9 cellular contexts compared by ENCODE assay signal in genomic region chr21:38913120-38913975, GRCh38.
DNase-seq lines count a peak whose midpoint lies in the region; ATAC-seq and TF ChIP-seq lines count a peak whose summit lies in the region.
"Had no signal": no experiment of that assay in that cellular context is flagged by ENCODE, and none has a peak within 500 bp of the region (broad histone marks: within the 10 kb centered on the region; RNA-seq: fewer than 3 reads in every experiment).

No MANE protein-coding gene starts in this region.

- intact Hi-C loops in Calu3 (cut with micrococcal nuclease; ENCODE audit: unreplicated experiment): loop anchor here (5.0 to 10.0 kb wide), 2 partner anchors 81 to 211 kb away; no protein-coding TSS in a partner anchor

- peaks cover 60% of the 10 kb centered on the region for H3K4me1 ChIP-seq in suprapubic skin

- POLR2A ChIA-PET in T-cell (lab: Charles Lee): no interaction called here

- peak overlapping the region; percentile 92 for H3K27ac ChIP-seq in suprapubic skin

- no peak for TF ChIP-seq CTCF in Calu3 (IDR thresholded peaks at IDR 0.05; ENCODE audit: unreplicated experiment)
- no peak for TF ChIP-seq CTCF in suprapubic skin (IDR thresholded peaks at IDR 0.05)

- 13% methylated on average over 32 of the region's 32 CpGs for WGBS in suprapubic skin

- DNase-seq in Calu3 (peak; percentile 85), NCI-H2029 (lab: John Stamatoyannopoulos, UW) (peak; percentile 90), cerebellum (ENCODE audit: low spot score) (peak; percentile 10), left kidney (ENCODE audit: low read depth, low spot score) (peak; percentile 92), suprapubic skin (ENCODE audit: low spot score in 2 of 2) (peak; percentile 86 to 88), T-cell (no peak)
- no peak for DNase-seq in activated T-cell treated with anti-CD3 and anti-CD28 coated beads, Interleukin-2, amount 50 U/mL, for 4 hours

- H3K27me3 ChIP-seq in suprapubic skin: no peaks in the 10 kb centered on the region

- H3K4me3 ChIP-seq in suprapubic skin: peak overlapping the region; percentile 18

- no peaks in the 10 kb centered on the region for H3K9me3 Mint-ChIP-seq in Calu3 (ENCODE audit: low read depth, unreplicated experiment)
- no peaks in the 10 kb centered on the region for H3K9me3 Mint-ChIP-seq in T-cell
- H3K9me3 Mint-ChIP-seq in activated T-cell treated with anti-CD3 and anti-CD28 coated beads, Interleukin-2, amount 50 U/mL, for 4 hours: no peaks in the 10 kb centered on the region

- TF ChIP-seq POLR2A in suprapubic skin (IDR thresholded peaks at IDR 0.05): no peak

- no peak for TF ChIP-seq EP300 in suprapubic skin (IDR thresholded peaks at IDR 0.05)

- peaks cover 45% of the 10 kb centered on the region for H3K4me1 Mint-ChIP-seq in Calu3 (ENCODE audit: low read depth, unreplicated experiment)
- no peaks in the 10 kb centered on the region for H3K4me1 Mint-ChIP-seq in T-cell
- no peaks in the 10 kb centered on the region for H3K4me1 Mint-ChIP-seq in activated T-cell treated with anti-CD3 and anti-CD28 coated beads, Interleukin-2, amount 50 U/mL, for 4 hours (ENCODE audit: low read depth)

- H3K36me3 ChIP-seq in suprapubic skin: no peaks in the 10 kb centered on the region

- CTCF ChIA-PET in Calu3 (lab: Charles Lee): no interaction called here
- CTCF ChIA-PET in T-cell (lab: Charles Lee): no interaction called here

- H3K4me3 Mint-ChIP-seq in Calu3 (ENCODE audit: low read depth, unreplicated experiment) (no peak overlapping the region), T-cell (peak overlapping the region in 1 of 3 donors; percentile 37)
- H3K4me3 Mint-ChIP-seq in activated T-cell treated with anti-CD3 and anti-CD28 coated beads, Interleukin-2, amount 50 U/mL, for 4 hours: no peak overlapping the region
- H3K4me3 Mint-ChIP-seq: activated naive CD8-positive, alpha-beta T cell had no signal

- H3K36me3 Mint-ChIP-seq in Calu3 (ENCODE audit: insufficient read depth, unreplicated experiment): peaks cover 6% of the 10 kb centered on the region
- H3K36me3 Mint-ChIP-seq in T-cell: no peaks in the 10 kb centered on the region
- H3K36me3 Mint-ChIP-seq in activated T-cell treated with anti-CD3 and anti-CD28 coated beads, Interleukin-2, amount 50 U/mL, for 4 hours (ENCODE audit: insufficient read depth): no peaks in the 10 kb centered on the region
- H3K36me3 Mint-ChIP-seq: activated naive CD8-positive, alpha-beta T cell had no signal

- H3K27me3 Mint-ChIP-seq in Calu3 (ENCODE audit: unreplicated experiment): no peaks in the 10 kb centered on the region
- H3K27me3 Mint-ChIP-seq in T-cell: peaks cover 8 to 13% of the 10 kb centered on the region in 2 donors
- H3K27me3 Mint-ChIP-seq in activated T-cell treated with anti-CD3 and anti-CD28 coated beads, Interleukin-2, amount 50 U/mL, for 4 hours (ENCODE audit: low read depth): peaks cover 13% of the 10 kb centered on the region

- ATAC-seq in GM18511 (IDR thresholded peaks at IDR 0.05; ENCODE audit: unreplicated experiment): no peak
- no peak for ATAC-seq in T-cell (replicated peaks in 1 of 4)
- ATAC-seq in activated T-cell treated with anti-CD3 and anti-CD28 coated beads, Interleukin-2, amount 50 U/mL, for 4 hours: no peak

- H3K27ac Mint-ChIP-seq in Calu3 (ENCODE audit: unreplicated experiment) (no peak overlapping the region), T-cell (no peak overlapping the region)
- H3K27ac Mint-ChIP-seq: activated naive CD8-positive, alpha-beta T cell had no signal

- BruUV-seq in Calu3 (replicated peaks; lab: Mats Ljungman, UMichigan): TSS peak; percentile 90

- H3K9me3 ChIP-seq in suprapubic skin: no peaks in the 10 kb centered on the region

Comparison
In these comparisons a context has a peak if more than half of its experiments do, and no peak if none do; other contexts are left out.
1. DNase-seq: peak in Calu3 (single experiment), NCI-H2029 (single experiment), cerebellum (single experiment), left kidney (single experiment) and suprapubic skin (2 of 2); none in T-cell (0 of 34) and activated T-cell treated with anti-CD3 and anti-CD28 coated beads, Interleukin-2, amount 50 U/mL, for 4 hours (single experiment).